Comparison of ENCODE assay signal across 8 cellular contexts in the genomic region with DNA sequence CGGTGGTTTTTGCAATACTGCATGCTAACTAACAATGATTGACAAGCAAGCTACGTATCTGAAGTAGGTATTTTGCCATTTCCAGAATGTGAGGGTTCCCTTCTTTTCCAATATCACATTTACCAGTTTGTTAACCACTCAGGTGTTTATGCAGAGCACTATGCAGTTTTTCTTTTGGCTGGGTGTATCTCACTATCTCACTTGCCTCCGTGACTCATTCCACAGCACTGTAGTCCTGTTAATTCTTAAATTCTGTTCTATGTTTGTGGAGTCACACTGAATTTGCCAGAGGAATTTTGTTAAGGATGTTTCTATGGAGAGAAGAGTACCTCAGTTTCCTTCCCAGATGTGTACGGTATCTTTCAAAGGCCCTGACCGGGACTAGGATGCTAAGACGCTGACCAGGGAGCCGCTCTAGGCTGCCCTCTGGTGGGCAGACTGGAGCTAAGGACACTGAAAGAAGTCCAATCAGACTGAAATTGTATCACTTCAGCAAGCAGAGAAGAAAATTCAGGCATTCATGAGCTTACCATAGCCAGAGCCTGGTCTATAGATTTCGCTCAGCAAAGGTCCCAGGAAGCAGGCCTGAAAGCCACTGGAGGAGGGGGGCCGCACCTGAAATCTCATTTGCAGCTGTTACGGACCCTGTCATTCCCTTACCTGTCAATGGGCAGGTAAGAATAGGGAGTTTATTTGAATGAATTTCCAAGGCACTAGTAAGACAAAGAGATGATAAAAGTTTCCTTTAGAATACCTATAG.
DNase-seq lines count a peak whose midpoint lies in the region; ATAC-seq, FAIRE-seq and TF ChIP-seq lines count a peak whose summit lies in the region.

No MANE protein-coding gene starts in this region.

- intact Hi-C loops in GM12878 (cut with micrococcal nuclease; ENCODE audit: unreplicated experiment) (loop anchor here (1.0 to 10.0 kb wide), 4 partner anchors 455 to 1456 kb away; no protein-coding TSS in a partner anchor), vagina (cut with DNase I) (no loop called here)

- TF ChIP-seq CTCF in GM12878 (IDR thresholded peaks at IDR 0.05 in 2 of 3, conservative IDR thresholded peaks at IDR 0.05 in 1 of 3; ENCODE audit: control insufficient read depth in 2 of 3, extremely low read depth in 1 of 3, insufficient read depth in 1 of 3, low read depth in 3 of 3, low read length in 3 of 3) (peak; percentile 63 to 82 (median 81)), vagina (IDR thresholded peaks at IDR 0.05) (no peak)

- H3K4me2 ChIP-seq in GM12878 (ENCODE audit: control insufficient read depth, insufficient read depth): no peak overlapping the region

- peak; percentile 70 for TF ChIP-seq RAD21 in GM12878 (IDR thresholded peaks at IDR 0.05; ENCODE audit: insufficient read depth, low read depth, low read length)

- no peaks in the 10 kb centered on the region for H3K9me3 ChIP-seq in GM12878 (replicated peaks; ENCODE audit: control insufficient read depth, insufficient read depth, low read length)
- H3K9me3 ChIP-seq in iPS DF 6.9 (ENCODE audit: control insufficient read depth, insufficient read depth, low read length): no peaks in the 10 kb centered on the region
- H3K9me3 ChIP-seq in vagina: no peaks in the 10 kb centered on the region

- DNase-seq in Daoy (ENCODE audit: low read depth) (peak; percentile 11), GM19240 (ENCODE audit: insufficient read length, low spot score) (peak; percentile 3), NOMO-1 treated with dmso at 0.1 percent for 144 hours (lab: John Stamatoyannopoulos, UW; ENCODE audit: unreplicated experiment) (peak; percentile 5), GM12878 (ENCODE audit: low read depth, low spot score) (no peak), iPS DF 6.9 (ENCODE audit: low read depth, low spot score) (peak; percentile 29), vagina (ENCODE audit: extremely low spot score in 2 of 2) (no peak)
- DNase-seq in stimulated activated CD4-positive, alpha-beta T cell treated with anti-CD3 and anti-CD28 coated beads, Interleukin-2, amount 100 ng/mL, for 24 hours: peak; percentile 25 to 59

- H3K36me3 ChIP-seq in GM12878 (ENCODE audit: control insufficient read depth in 2 of 2, insufficient read depth in 2 of 2, low read length in 1 of 2) (no peaks in the 10 kb centered on the region), iPS DF 6.9 (ENCODE audit: control insufficient read depth, insufficient read depth, low read length) (no peaks in the 10 kb centered on the region), vagina (no peaks in the 10 kb centered on the region)

- in situ Hi-C loops in GM12878 (cut with MboI): loop anchor here (10.0 kb wide), 2 partner anchors 598 to 1458 kb away; no protein-coding TSS in a partner anchor

- no peak overlapping the region for H2AFZ ChIP-seq in GM12878 (ENCODE audit: control insufficient read depth, low read depth, low read length)

- no peak for TF ChIP-seq EP300 in GM12878 (IDR thresholded peaks at IDR 0.05; ENCODE audit: borderline replicate concordance in 1 of 2, control insufficient read depth in 1 of 2, low read depth in 2 of 2, low read length in 2 of 2)

- H3K79me2 ChIP-seq in GM12878 (ENCODE audit: control insufficient read depth, insufficient read depth, low read length): no peaks in the 10 kb centered on the region

- H3K4me1 ChIP-seq in GM12878 (ENCODE audit: control insufficient read depth, insufficient read depth, low read length): no peaks in the 10 kb centered on the region
- no peaks in the 10 kb centered on the region for H3K4me1 ChIP-seq in iPS DF 6.9 (ENCODE audit: control insufficient read depth, insufficient read depth, low read length)
- no peaks in the 10 kb centered on the region for H3K4me1 ChIP-seq in vagina

- SMC1A ChIA-PET in GM12878 (lab: Charles Lee; ENCODE audit: uncharacterized antibody, unreplicated experiment): interaction anchor here (0.6 to 1.7 kb wide), 13 partner anchors 11 to 1460 kb away, joined by 3 to 11 read pairs (median 4); no protein-coding TSS in a partner anchor

- H3K27me3 ChIP-seq in GM12878 (replicated peaks in 1 of 2; ENCODE audit: control insufficient read depth in 2 of 2, insufficient read depth in 2 of 2, low read length in 1 of 2) (no peaks in the 10 kb centered on the region), iPS DF 6.9 (ENCODE audit: control insufficient read depth, insufficient read depth, low read length) (no peaks in the 10 kb centered on the region), vagina (no peaks in the 10 kb centered on the region)

- WGBS in GM12878 (ENCODE audit: insufficient coverage, insufficient replicate concordance, low lambda C conversion rate, missing lambda C conversion rate): 30% methylated on average over 10 of the region's 10 CpGs
- no CpG with 5 or more reads among the region's 10 CpGs for WGBS in iPS DF 6.9 (ENCODE audit: insufficient coverage, insufficient read length)

- H3K4me3 ChIP-seq in GM12878 (no peak overlapping the region), iPS DF 6.9 (ENCODE audit: low read length) (no peak overlapping the region), vagina (no peak overlapping the region)

- TF ChIP-seq POLR2A in GM12878 (IDR thresholded peaks at IDR 0.05; ENCODE audit: low read depth, low read length): no peak
- no peak for TF ChIP-seq POLR2A in vagina (IDR thresholded peaks at IDR 0.05)

- peak; percentile 94 for ATAC-seq in HG03097 (IDR thresholded peaks at IDR 0.05; ENCODE audit: low FRiP score, unreplicated experiment)
- peak; percentile 99 for ATAC-seq in GM12878

- no peaks in the 10 kb centered on the region for H4K20me1 ChIP-seq in GM12878 (ENCODE audit: control insufficient read depth, insufficient read depth)

- RAD21 ChIA-PET in GM12878 (lab: Charles Lee; ENCODE audit: unreplicated experiment): interaction anchor here (0.5 to 1.2 kb wide), 4 partner anchors 11 to 600 kb away, joined by 3 to 9 read pairs (median 4); no protein-coding TSS in a partner anchor

- H3K27ac ChIP-seq in GM12878 (ENCODE audit: control insufficient read depth, insufficient read depth): no peak overlapping the region
- no peak overlapping the region for H3K27ac ChIP-seq in iPS DF 6.9 (ENCODE audit: low read length)
- no peak overlapping the region for H3K27ac ChIP-seq in vagina

- BruUV-seq in GM12878 (replicated peaks; lab: Mats Ljungman, UMichigan): no TSS peak

- CTCF ChIA-PET in GM12878 (lab: Yijun Ruan, JAX): interaction anchor here (0.6 to 1.7 kb wide), 31 partner anchors 10 to 1460 kb away, joined by 3 to 14 read pairs (median 4); no protein-coding TSS in a partner anchor

- POLR2A ChIA-PET in GM12878 (lab: Charles Lee): no interaction called here

- peak; percentile 78 for FAIRE-seq in GM12878 (lab: Jason Lieb, UNC)

- H3K9ac ChIP-seq in GM12878 (ENCODE audit: control insufficient read depth, insufficient read depth, low read length): no peak overlapping the region

TF ChIP-seq in GM12878, 131 proteins besides CTCF, POLR2A, EP300 and RAD21 (continues in another document):
- TF ChIP-seq CBFB (IDR thresholded peaks at IDR 0.05; ENCODE audit: low read depth) (no peak), STAT1 (conservative IDR thresholded peaks at IDR 0.05) (no peak), MYC (IDR thresholded peaks at IDR 0.05; ENCODE audit: insufficient read depth, insufficient read length, insufficient replicate concordance, low read length, severe bottlenecking) (no peak), IRF4 (IDR thresholded peaks at IDR 0.05; ENCODE audit: low read depth, low read length) (0 out of 2 replicates have a peak, but pooled peaks have one; percentile 40), SMC3 (IDR thresholded peaks at IDR 0.05; ENCODE audit: borderline replicate concordance, low read length) (peak; percentile 76), JUNB (IDR thresholded peaks at IDR 0.05) (0 out of 2 replicates have a peak, but pooled peaks have one; percentile 25), BACH1 (IDR thresholded peaks at IDR 0.05; ENCODE audit: borderline replicate concordance) (no peak)
- TF ChIP-seq, protein P1, sequence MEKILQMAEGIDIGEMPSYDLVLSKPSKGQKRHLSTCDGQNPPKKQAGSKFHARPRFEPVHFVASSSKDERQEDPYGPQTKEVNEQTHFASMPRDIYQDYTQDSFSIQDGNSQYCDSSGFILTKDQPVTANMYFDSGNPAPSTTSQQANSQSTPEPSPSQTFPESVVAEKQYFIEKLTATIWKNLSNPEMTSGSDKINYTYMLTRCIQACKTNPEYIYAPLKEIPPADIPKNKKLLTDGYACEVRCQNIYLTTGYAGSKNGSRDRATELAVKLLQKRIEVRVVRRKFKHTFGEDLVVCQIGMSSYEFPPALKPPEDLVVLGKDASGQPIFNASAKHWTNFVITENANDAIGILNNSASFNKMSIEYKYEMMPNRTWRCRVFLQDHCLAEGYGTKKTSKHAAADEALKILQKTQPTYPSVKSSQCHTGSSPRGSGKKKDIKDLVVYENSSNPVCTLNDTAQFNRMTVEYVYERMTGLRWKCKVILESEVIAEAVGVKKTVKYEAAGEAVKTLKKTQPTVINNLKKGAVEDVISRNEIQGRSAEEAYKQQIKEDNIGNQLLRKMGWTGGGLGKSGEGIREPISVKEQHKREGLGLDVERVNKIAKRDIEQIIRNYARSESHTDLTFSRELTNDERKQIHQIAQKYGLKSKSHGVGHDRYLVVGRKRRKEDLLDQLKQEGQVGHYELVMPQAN (conservative IDR thresholded peaks at IDR 0.05): no peak
- TF ChIP-seq, protein P2, sequence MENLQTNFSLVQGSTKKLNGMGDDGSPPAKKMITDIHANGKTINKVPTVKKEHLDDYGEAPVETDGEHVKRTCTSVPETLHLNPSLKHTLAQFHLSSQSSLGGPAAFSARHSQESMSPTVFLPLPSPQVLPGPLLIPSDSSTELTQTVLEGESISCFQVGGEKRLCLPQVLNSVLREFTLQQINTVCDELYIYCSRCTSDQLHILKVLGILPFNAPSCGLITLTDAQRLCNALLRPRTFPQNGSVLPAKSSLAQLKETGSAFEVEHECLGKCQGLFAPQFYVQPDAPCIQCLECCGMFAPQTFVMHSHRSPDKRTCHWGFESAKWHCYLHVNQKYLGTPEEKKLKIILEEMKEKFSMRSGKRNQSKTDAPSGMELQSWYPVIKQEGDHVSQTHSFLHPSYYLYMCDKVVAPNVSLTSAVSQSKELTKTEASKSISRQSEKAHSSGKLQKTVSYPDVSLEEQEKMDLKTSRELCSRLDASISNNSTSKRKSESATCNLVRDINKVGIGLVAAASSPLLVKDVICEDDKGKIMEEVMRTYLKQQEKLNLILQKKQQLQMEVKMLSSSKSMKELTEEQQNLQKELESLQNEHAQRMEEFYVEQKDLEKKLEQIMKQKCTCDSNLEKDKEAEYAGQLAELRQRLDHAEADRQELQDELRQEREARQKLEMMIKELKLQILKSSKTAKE (IDR thresholded peaks at IDR 0.05; ENCODE audit: low read depth, poor library complexity, severe bottlenecking): no peak

Comparison
In these comparisons a context has a peak if more than half of its experiments do, and no peak if none do; other contexts are left out.
1. DNase-seq: peak in Daoy (single experiment), GM19240 (single experiment), NOMO-1 treated with dmso at 0.1 percent for 144 hours (single experiment), iPS DF 6.9 (single experiment) and stimulated activated CD4-positive, alpha-beta T cell treated with anti-CD3 and anti-CD28 coated beads, Interleukin-2, amount 100 ng/mL, for 24 hours (2 of 2); none in GM12878 (single experiment) and vagina (0 of 2).
2. CTCF ChIP-seq: peak in GM12878 (3 of 3); none in vagina (0 of 3).